In the genomic region with DNA sequence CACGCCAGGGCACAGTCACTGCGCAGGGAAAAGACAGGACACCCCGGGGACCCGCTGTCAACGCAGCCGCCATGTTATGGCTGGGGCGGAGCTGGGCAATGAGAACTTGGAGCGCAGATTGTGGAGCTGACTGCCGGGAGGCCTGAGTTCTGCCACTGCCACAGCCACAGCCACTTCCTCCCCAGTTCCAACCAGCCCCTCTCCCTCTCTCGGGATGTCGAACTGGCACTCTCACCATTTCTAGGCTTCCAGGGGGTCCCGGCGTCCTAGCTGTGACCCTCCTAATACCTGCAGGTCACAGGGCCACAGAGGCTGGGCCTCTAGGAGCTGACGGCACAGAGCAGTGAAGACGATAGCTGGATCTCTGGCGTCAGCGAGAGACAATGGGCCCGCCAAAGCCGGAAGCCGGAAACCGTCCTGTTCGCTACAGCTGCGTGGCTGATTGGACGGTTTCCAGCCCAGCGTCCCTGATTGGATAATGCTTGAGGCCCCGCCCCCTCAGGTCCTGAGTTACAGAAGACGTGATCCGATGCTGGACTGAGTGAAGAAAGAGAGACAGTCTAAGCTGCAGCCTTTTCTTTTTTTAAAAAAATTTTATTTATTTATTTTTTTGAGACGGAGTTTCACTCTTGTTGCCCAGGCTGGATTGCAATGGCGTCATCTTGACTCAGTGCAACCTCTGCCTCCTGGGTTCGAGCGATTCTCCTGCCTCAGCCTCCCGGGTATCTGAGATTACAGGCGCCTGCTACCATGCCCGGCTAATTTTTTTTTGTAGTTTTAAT, we compare ENCODE assay signal across 8 cellular contexts. TPM values are rescaled to one million over a fixed set of nuclear protein-coding genes. Genes with fewer than 3 reads are reported as not detected.
A peak's percentile ranks its signal among the peaks of the same experiment; 100 is the strongest.
DNase-seq lines count a peak whose midpoint lies in the region; ATAC-seq and TF ChIP-seq lines count a peak whose summit lies in the region.

Gene ZNF506, minus strand, starts transcription at position 385 of the 782 bp plus-strand sequence. Its CDS starts 147 bp downstream, at position 238.

- H3K27me3 Mint-ChIP-seq in T-helper 1 cell treated with Interleukin-12 subunit alpha and Interleukin-12 subunit beta and Interleukin-4 antibody, amounts not matched to agents 30 μg/mL and 1 μg/mL, for 36 hours (ENCODE audit: low read depth): no peaks in the 10 kb centered on the region
- H3K27me3 Mint-ChIP-seq in progenitor cell of endocrine pancreas: no peaks in the 10 kb centered on the region

- POLR2A ChIA-PET in HEK293 (lab: Yijun Ruan, JAX): interaction anchor here (0.5 to 3.2 kb wide), 18 partner anchors 9 to 292 kb away, joined by 3 to 42 read pairs (median 6); partner anchors contain the start of genes ZNF101, ZNF14, ZNF253 and ZNF682

- peak within 1 kb of the TSS; percentile 97 for H3K4me3 Mint-ChIP-seq in T-helper 1 cell treated with Interleukin-12 subunit alpha and Interleukin-12 subunit beta and Interleukin-4 antibody, amounts not matched to agents 30 μg/mL and 1 μg/mL, for 36 hours
- peak within 1 kb of the TSS; percentile 96 for H3K4me3 Mint-ChIP-seq in progenitor cell of endocrine pancreas (ENCODE audit: low read depth)

- peaks cover 69% of the 10 kb centered on the region for H3K9me3 Mint-ChIP-seq in T-helper 1 cell treated with Interleukin-12 subunit alpha and Interleukin-12 subunit beta and Interleukin-4 antibody, amounts not matched to agents 30 μg/mL and 1 μg/mL, for 36 hours
- peaks cover 19% of the 10 kb centered on the region for H3K9me3 Mint-ChIP-seq in progenitor cell of endocrine pancreas (ENCODE audit: low read depth)

- H3K9me3 ChIP-seq in HEK293 (ENCODE audit: control insufficient read depth, insufficient read depth, low read depth, low read length) (no peaks in the 10 kb centered on the region), left ventricle myocardium inferior (replicated peaks) (peaks cover 14% of the 10 kb centered on the region), upper lobe of right lung (peaks cover 3% of the 10 kb centered on the region)

- peak; percentile 99 for ATAC-seq in upper lobe of right lung

- H3K4me1 ChIP-seq in HEK293 (ENCODE audit: control insufficient read depth, insufficient read depth, low read length) (no peaks in the 10 kb centered on the region), left ventricle myocardium inferior (peaks cover 49% of the 10 kb centered on the region), upper lobe of right lung (peaks cover 24% of the 10 kb centered on the region)

- H3K36me3 ChIP-seq in HEK293 (ENCODE audit: control insufficient read depth in 2 of 2, insufficient read depth in 1 of 2, low read length in 2 of 2) (peaks cover 5 to 8% of the 10 kb centered on the region in 2 experiments; a peak in 2 of 3 replicates), left ventricle myocardium inferior (peaks cover 4% of the 10 kb centered on the region), upper lobe of right lung (peaks cover 13% of the 10 kb centered on the region)

- intact Hi-C loops in left ventricle myocardium inferior (cut with micrococcal nuclease) (no loop called here), upper lobe of right lung (cut with DNase I) (no loop called here)

- peak within 1 kb of the TSS; percentile 98 for H3K27ac Mint-ChIP-seq in T-helper 1 cell treated with Interleukin-12 subunit alpha and Interleukin-12 subunit beta and Interleukin-4 antibody, amounts not matched to agents 30 μg/mL and 1 μg/mL, for 36 hours
- peak within 1 kb of the TSS; percentile 99 for H3K27ac Mint-ChIP-seq in progenitor cell of endocrine pancreas

- DNase-seq in GF-D8 (lab: John Stamatoyannopoulos, UW): peak; percentile 91
- DNase-seq in NCI-H1105 (lab: John Stamatoyannopoulos, UW): peak; percentile 99
- peak; percentile 99 for DNase-seq in left ventricle myocardium inferior
- DNase-seq in progenitor cell of endocrine pancreas (ENCODE audit: low spot score, unreplicated experiment): peak; percentile 59
- peak; percentile 98 for DNase-seq in upper lobe of right lung

- peaks cover 38% of the 10 kb centered on the region for H3K36me3 Mint-ChIP-seq in T-helper 1 cell treated with Interleukin-12 subunit alpha and Interleukin-12 subunit beta and Interleukin-4 antibody, amounts not matched to agents 30 μg/mL and 1 μg/mL, for 36 hours (ENCODE audit: low read depth)
- peaks cover 35% of the 10 kb centered on the region for H3K36me3 Mint-ChIP-seq in progenitor cell of endocrine pancreas (ENCODE audit: insufficient read depth)

- H3K27ac ChIP-seq in HEK293 (ENCODE audit: extremely low read depth, low read depth, low read length) (peak within 1 kb of the TSS; percentile 74), angular gyrus (ENCODE audit: low read depth, low read length) (peak within 1 kb of the TSS; percentile 96), left ventricle myocardium inferior (replicated peaks) (peak within 1 kb of the TSS; percentile 93), upper lobe of right lung (peak within 1 kb of the TSS; percentile 96)

- no peak for TF ChIP-seq CTCF in HEK293 (tag by site-specific recombination; IDR thresholded peaks at IDR 0.05)
- no peak for TF ChIP-seq CTCF in left ventricle myocardium inferior (IDR thresholded peaks at IDR 0.05; ENCODE audit: borderline replicate concordance)
- no peak for TF ChIP-seq CTCF in progenitor cell of endocrine pancreas (IDR thresholded peaks at IDR 0.05; ENCODE audit: unreplicated experiment)
- no peak for TF ChIP-seq CTCF in upper lobe of right lung (IDR thresholded peaks at IDR 0.05)

- CTCF ChIA-PET in HEK293 (lab: Yijun Ruan, JAX): interaction anchor here (0.6 to 0.8 kb wide), 2 partner anchors 9 to 14 kb away, joined by 3 to 5 read pairs; no protein-coding TSS in a partner anchor

- H3K27me3 ChIP-seq in left ventricle myocardium inferior (ENCODE audit: low read depth): no peaks in the 10 kb centered on the region
- no peaks in the 10 kb centered on the region for H3K27me3 ChIP-seq in upper lobe of right lung

- H3K4me3 ChIP-seq in HEK293 (ENCODE audit: low read depth, low read length): peak within 1 kb of the TSS; percentile 60
- H3K4me3 ChIP-seq in left ventricle myocardium inferior: peak within 1 kb of the TSS; percentile 86
- peak within 1 kb of the TSS; percentile 85 for H3K4me3 ChIP-seq in upper lobe of right lung

- H3K4me1 Mint-ChIP-seq in T-helper 1 cell treated with Interleukin-12 subunit alpha and Interleukin-12 subunit beta and Interleukin-4 antibody, amounts not matched to agents 30 μg/mL and 1 μg/mL, for 36 hours (ENCODE audit: low read depth): peaks cover 12% of the 10 kb centered on the region
- H3K4me1 Mint-ChIP-seq in progenitor cell of endocrine pancreas (ENCODE audit: low read depth): peaks cover 5% of the 10 kb centered on the region

TF ChIP-seq in HEK293, 187 proteins besides CTCF, POLR2A, EP300 and RAD21 (continues in another document):
- peak; percentile 89 for TF ChIP-seq SP2 (tag by site-specific recombination; IDR thresholded peaks at IDR 0.05)
- no peak for TF ChIP-seq ZNF549 (tag by site-specific recombination; IDR thresholded peaks at IDR 0.05)
- peak; percentile 81 for TF ChIP-seq ZFP69B (tag by site-specific recombination; IDR thresholded peaks at IDR 0.05)
- TF ChIP-seq, protein P1, sequence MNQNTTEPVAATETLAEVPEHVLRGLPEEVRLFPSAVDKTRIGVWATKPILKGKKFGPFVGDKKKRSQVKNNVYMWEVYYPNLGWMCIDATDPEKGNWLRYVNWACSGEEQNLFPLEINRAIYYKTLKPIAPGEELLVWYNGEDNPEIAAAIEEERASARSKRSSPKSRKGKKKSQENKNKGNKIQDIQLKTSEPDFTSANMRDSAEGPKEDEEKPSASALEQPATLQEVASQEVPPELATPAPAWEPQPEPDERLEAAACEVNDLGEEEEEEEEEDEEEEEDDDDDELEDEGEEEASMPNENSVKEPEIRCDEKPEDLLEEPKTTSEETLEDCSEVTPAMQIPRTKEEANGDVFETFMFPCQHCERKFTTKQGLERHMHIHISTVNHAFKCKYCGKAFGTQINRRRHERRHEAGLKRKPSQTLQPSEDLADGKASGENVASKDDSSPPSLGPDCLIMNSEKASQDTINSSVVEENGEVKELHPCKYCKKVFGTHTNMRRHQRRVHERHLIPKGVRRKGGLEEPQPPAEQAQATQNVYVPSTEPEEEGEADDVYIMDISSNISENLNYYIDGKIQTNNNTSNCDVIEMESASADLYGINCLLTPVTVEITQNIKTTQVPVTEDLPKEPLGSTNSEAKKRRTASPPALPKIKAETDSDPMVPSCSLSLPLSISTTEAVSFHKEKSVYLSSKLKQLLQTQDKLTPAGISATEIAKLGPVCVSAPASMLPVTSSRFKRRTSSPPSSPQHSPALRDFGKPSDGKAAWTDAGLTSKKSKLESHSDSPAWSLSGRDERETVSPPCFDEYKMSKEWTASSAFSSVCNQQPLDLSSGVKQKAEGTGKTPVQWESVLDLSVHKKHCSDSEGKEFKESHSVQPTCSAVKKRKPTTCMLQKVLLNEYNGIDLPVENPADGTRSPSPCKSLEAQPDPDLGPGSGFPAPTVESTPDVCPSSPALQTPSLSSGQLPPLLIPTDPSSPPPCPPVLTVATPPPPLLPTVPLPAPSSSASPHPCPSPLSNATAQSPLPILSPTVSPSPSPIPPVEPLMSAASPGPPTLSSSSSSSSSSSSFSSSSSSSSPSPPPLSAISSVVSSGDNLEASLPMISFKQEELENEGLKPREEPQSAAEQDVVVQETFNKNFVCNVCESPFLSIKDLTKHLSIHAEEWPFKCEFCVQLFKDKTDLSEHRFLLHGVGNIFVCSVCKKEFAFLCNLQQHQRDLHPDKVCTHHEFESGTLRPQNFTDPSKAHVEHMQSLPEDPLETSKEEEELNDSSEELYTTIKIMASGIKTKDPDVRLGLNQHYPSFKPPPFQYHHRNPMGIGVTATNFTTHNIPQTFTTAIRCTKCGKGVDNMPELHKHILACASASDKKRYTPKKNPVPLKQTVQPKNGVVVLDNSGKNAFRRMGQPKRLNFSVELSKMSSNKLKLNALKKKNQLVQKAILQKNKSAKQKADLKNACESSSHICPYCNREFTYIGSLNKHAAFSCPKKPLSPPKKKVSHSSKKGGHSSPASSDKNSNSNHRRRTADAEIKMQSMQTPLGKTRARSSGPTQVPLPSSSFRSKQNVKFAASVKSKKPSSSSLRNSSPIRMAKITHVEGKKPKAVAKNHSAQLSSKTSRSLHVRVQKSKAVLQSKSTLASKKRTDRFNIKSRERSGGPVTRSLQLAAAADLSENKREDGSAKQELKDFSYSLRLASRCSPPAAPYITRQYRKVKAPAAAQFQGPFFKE (tag by site-specific recombination; IDR thresholded peaks at IDR 0.05; ENCODE audit: borderline replicate concordance): no peak

RNA-seq across cellular contexts. Expression of gene ZNF506, which starts in this region (rescaled TPM):
- total RNA-seq in left ventricle myocardium inferior: 10.0 TPM
- 18.6 and 22.0 TPM in 2 replicates for total RNA-seq in progenitor cell of endocrine pancreas
- 22.1 TPM for total RNA-seq in upper lobe of right lung

Comparison
In these comparisons a context has a peak if more than half of its experiments do, and no peak if none do; other contexts are left out.
1. Peak in every context shown above with its lines: DNase-seq, ATAC-seq, H3K4me3 ChIP-seq and H3K27ac ChIP-seq.